In genomic region chr12:4353785-4354208, GRCh38 we compare ENCODE assay signal across 1 cellular context.
TF ChIP-seq lines count a peak whose summit lies in the region.

No MANE protein-coding gene starts in this region.

TF ChIP-seq in GM12878, 131 proteins besides CTCF, POLR2A, EP300 and RAD21:
- TF ChIP-seq RUNX3 (IDR thresholded peaks at IDR 0.05; ENCODE audit: low read length): peak; percentile 46
- TF ChIP-seq DPF2 (IDR thresholded peaks at IDR 0.05): no peak
- peak; percentile 29; the same call in 1 of the 2 replicates for TF ChIP-seq SMC3 (IDR thresholded peaks at IDR 0.05; ENCODE audit: borderline replicate concordance, low read length)
